Comparison of ENCODE assay signal across 9 cellular contexts in the genomic region with DNA sequence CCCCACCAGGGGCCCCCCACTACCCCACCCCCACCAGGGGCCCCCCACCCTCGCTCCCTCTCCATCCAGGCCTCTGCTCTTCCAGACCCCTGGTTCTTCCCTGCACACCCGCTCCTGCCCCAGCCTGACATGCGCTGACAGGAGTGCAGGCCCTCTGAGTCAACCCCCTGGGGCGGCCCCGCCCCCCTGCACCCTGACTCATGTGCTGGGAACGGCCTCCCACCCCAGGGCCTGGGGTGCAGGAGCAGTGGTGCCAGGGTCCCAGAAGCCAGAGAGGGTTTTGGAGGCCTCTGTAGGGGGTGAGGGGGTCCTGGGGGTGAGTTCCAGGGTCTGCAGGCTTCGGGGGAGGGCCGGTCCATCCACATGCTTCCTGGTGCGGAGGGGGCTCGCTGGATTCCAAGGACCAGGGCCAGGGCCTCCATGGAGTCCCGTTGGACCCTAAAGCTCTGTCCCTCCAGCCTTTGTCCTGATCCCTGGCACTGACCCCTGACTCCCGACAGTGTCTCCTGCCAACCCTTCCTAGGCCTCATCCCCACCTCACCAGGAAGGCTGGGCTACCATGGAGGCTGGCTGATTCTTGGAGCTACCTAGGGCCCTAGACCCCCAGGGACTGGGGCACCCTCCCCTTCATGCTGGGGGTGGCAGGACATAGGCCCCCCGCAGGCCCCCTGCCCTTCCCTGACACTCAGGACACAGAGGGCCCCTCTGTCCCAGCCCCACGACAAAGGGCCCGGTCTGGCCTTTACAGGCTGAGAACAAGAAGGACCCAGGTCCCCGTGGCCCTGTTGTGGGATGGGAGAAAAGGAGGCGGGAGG. TPM values are rescaled to one million over a fixed set of nuclear protein-coding genes. Genes with fewer than 3 reads are reported as not detected.
DNase-seq lines count a peak whose midpoint lies in the region; ATAC-seq and TF ChIP-seq lines count a peak whose summit lies in the region.
"Had no signal": no experiment of that assay in that cellular context is flagged by ENCODE, and none has a peak within 500 bp of the region (broad histone marks: within the 10 kb centered on the region; RNA-seq: fewer than 3 reads in every experiment).

No MANE protein-coding gene starts in this region.

- H3K9ac ChIP-seq in HUES48 (ENCODE audit: low read depth, low read length): 0 out of 2 replicates have a peak overlapping the region, but pooled peaks have one; percentile 40
- peak overlapping the region; percentile 69 for H3K9ac ChIP-seq in mammary epithelial cell (ENCODE audit: insufficient read depth, low read length)
- peak overlapping the region; percentile 91 for H3K9ac ChIP-seq in mucosa of stomach (ENCODE audit: low read length)

- peaks cover 0 to 11% (median 0%) of the 10 kb centered on the region in 3 donors for H3K4me1 Mint-ChIP-seq in CD8-positive, alpha-beta memory T cell

- WGBS in mammary epithelial cell (ENCODE audit: low coverage, missing lambda C conversion rate): no CpG with 5 or more reads among the region's 17 CpGs

- no peak overlapping the region for H3K27ac Mint-ChIP-seq in CD8-positive, alpha-beta memory T cell

- no peak for ATAC-seq in HG02852 (IDR thresholded peaks at IDR 0.05; ENCODE audit: unreplicated experiment)

- H3K4me3 Mint-ChIP-seq in CD8-positive, alpha-beta memory T cell: no peak overlapping the region

- H3K4me3 ChIP-seq in CD8-positive, alpha-beta memory T cell (ENCODE audit: low read length): no peak overlapping the region
- H3K4me3 ChIP-seq in HUES48 (ENCODE audit: low read depth, low read length): peak overlapping the region; percentile 63; the same call in 1 of the 2 replicates
- peak overlapping the region; percentile 51 to 75 (median 71) for H3K4me3 ChIP-seq in mammary epithelial cell (replicated peaks in 1 of 3; ENCODE audit: insufficient read depth in 1 of 3, low read depth in 2 of 3, low read length in 3 of 3)
- H3K4me3 ChIP-seq in mucosa of stomach (ENCODE audit: low read length): peak overlapping the region; percentile 71

- H3K27ac ChIP-seq in CD8-positive, alpha-beta memory T cell (ENCODE audit: low read depth, low read length): peak overlapping the region; percentile 76
- H3K27ac ChIP-seq in HUES48 (ENCODE audit: low read depth, low read length) (no peak overlapping the region), mammary epithelial cell (ENCODE audit: insufficient read depth, low read depth, low read length) (peak overlapping the region; percentile 85)

- no peaks in the 10 kb centered on the region for H3K27me3 ChIP-seq in CD8-positive, alpha-beta memory T cell (ENCODE audit: insufficient read depth, low read length, poor library complexity, severe bottlenecking)
- H3K27me3 ChIP-seq in HUES48 (ENCODE audit: control insufficient read depth, insufficient read depth, low read length) (no peaks in the 10 kb centered on the region), mammary epithelial cell (ENCODE audit: insufficient read depth, low read length) (no peaks in the 10 kb centered on the region), mucosa of stomach (ENCODE audit: control insufficient read depth, insufficient read depth, low read length) (peaks cover 4% of the 10 kb centered on the region)

- peaks cover 77% of the 10 kb centered on the region for H3K79me2 ChIP-seq in mammary epithelial cell (ENCODE audit: insufficient read depth, low read length)

- intact Hi-C loops in mammary epithelial cell (cut with micrococcal nuclease): loop anchor here (1.0 to 2.0 kb wide), 6 partner anchors 29 to 186 kb away; partner anchors contain the start of genes BET1L, PSMD13, RIC8A and RNH1

- no TSS peak for BruUV-seq in mammary epithelial cell (replicated peaks; lab: Mats Ljungman, UMichigan)

- no peaks in the 10 kb centered on the region for H3K9me3 ChIP-seq in CD8-positive, alpha-beta memory T cell (ENCODE audit: low read length)
- H3K9me3 ChIP-seq in HUES48 (ENCODE audit: control insufficient read depth, insufficient read depth, low read length) (no peaks in the 10 kb centered on the region), mammary epithelial cell (replicated peaks; ENCODE audit: insufficient read depth, low read length) (no peaks in the 10 kb centered on the region), mucosa of stomach (ENCODE audit: control insufficient read depth, low read length) (no peaks in the 10 kb centered on the region)

- H3K36me3 Mint-ChIP-seq in CD8-positive, alpha-beta memory T cell: no peaks in the 10 kb centered on the region

- H4K20me1 ChIP-seq in mammary epithelial cell (ENCODE audit: insufficient read depth, low read length): peaks cover 4% of the 10 kb centered on the region

- DNase-seq in CD8-positive, alpha-beta memory T cell: no peak
- DNase-seq in mammary epithelial cell: peak; percentile 92
- DNase-seq in NCI-H1694 (lab: John Stamatoyannopoulos, UW): no peak
- DNase-seq in NOMO-1 (lab: John Stamatoyannopoulos, UW; ENCODE audit: unreplicated experiment in 2 of 2): no peak
- no peak for DNase-seq in NCI-H510A (lab: John Stamatoyannopoulos, UW)
- DNase-seq: NK-92 treated with Interleukin-12 subunit alpha and Interleukin-12 subunit beta, amount 100 ng/mL, for 24 hours had no signal

- H3K4me1 ChIP-seq in CD8-positive, alpha-beta memory T cell (ENCODE audit: insufficient read depth, low read length): peaks cover 4% of the 10 kb centered on the region
- H3K4me1 ChIP-seq in HUES48 (ENCODE audit: control insufficient read depth, insufficient read depth, low read length): peaks cover 5% of the 10 kb centered on the region
- H3K4me1 ChIP-seq in mammary epithelial cell (ENCODE audit: insufficient read depth, low read length): peaks cover 36% of the 10 kb centered on the region
- H3K4me1 ChIP-seq in mucosa of stomach (ENCODE audit: control insufficient read depth, insufficient read depth, low read length): peaks cover 28% of the 10 kb centered on the region

- H3K27me3 Mint-ChIP-seq in CD8-positive, alpha-beta memory T cell: peaks cover 0 to 2% of the 10 kb centered on the region in 2 donors

- no peak overlapping the region for H2AFZ ChIP-seq in mammary epithelial cell (ENCODE audit: low read depth, low read length)

- POLR2A ChIA-PET in CD8-positive, alpha-beta memory T cell (lab: Charles Lee): interaction anchor here (0.5 kb wide), 1 partner anchor 12 kb away, joined by 3 read pairs; no protein-coding TSS in a partner anchor

- peak overlapping the region; percentile 96 for H3K4me2 ChIP-seq in mammary epithelial cell (ENCODE audit: insufficient read depth, low read depth, low read length)

- CTCF ChIA-PET in CD8-positive, alpha-beta memory T cell (lab: Charles Lee): interaction anchor here (0.9 to 1.6 kb wide), 2 partner anchors 13 to 34 kb away, joined by 3 to 4 read pairs; no protein-coding TSS in a partner anchor
- CTCF ChIA-PET in mammary epithelial cell (lab: Charles Lee; ENCODE audit: low non-redundant PET): no interaction called here

- no peak for TF ChIP-seq CTCF in mammary epithelial cell (conservative IDR thresholded peaks at IDR 0.05 in 1 of 2, IDR thresholded peaks at IDR 0.05 in 1 of 2; ENCODE audit: extremely low read depth in 1 of 2, insufficient read depth in 1 of 2, low read depth in 1 of 2, low read length in 2 of 2)

- H3K36me3 ChIP-seq in CD8-positive, alpha-beta memory T cell (ENCODE audit: insufficient read depth, low read length): no peaks in the 10 kb centered on the region
- H3K36me3 ChIP-seq in HUES48 (ENCODE audit: control insufficient read depth, insufficient read depth, low read length) (peaks cover 9% of the 10 kb centered on the region; the same call in 1 of the 2 replicates), mammary epithelial cell (ENCODE audit: insufficient read depth, low read length) (no peaks in the 10 kb centered on the region), mucosa of stomach (ENCODE audit: control insufficient read depth, insufficient read depth, low read length) (no peaks in the 10 kb centered on the region)

- dilution Hi-C loops in mammary epithelial cell (cut with HindIII; ENCODE audit: low sequenced_read_pairs): no loop called here

- in situ Hi-C loops in mammary epithelial cell (cut with MboI; ENCODE audit: low sequenced_read_pairs in 2 of 2): no loop called here

- no peaks in the 10 kb centered on the region for H3K9me3 Mint-ChIP-seq in CD8-positive, alpha-beta memory T cell

RNA-seq across cellular contexts. Expression of gene PKP3, which starts 0.6 kb away (rescaled TPM):
- not detected for total RNA-seq in CD8-positive, alpha-beta memory T cell
- 1.1 TPM for polyA plus RNA-seq in CD8-positive, alpha-beta memory T cell
- total RNA-seq in mammary epithelial cell: 100 to 1,000 TPM; 248 to 274 TPM
- polyA plus RNA-seq in mammary epithelial cell: 149 TPM
- 62.8 TPM for polyA minus RNA-seq in mammary epithelial cell

RNA-seq across cellular contexts. Expression of gene SIGIRR, which starts 21.4 kb away (rescaled TPM):
- 10 to 100 TPM; 54.2 to 59.4 TPM for total RNA-seq in CD8-positive, alpha-beta memory T cell
- 267 TPM for polyA plus RNA-seq in CD8-positive, alpha-beta memory T cell
- 1 to 10 TPM; 1.8 to 5.4 TPM for total RNA-seq in mammary epithelial cell
- polyA plus RNA-seq in mammary epithelial cell: 1.6 TPM
- polyA minus RNA-seq in mammary epithelial cell: not detected

RNA-seq across cellular contexts. Expression of gene B4GALNT4, which starts 24.1 kb away (rescaled TPM):
- total RNA-seq in CD8-positive, alpha-beta memory T cell: under 1 TPM; 0.47 to 0.81 TPM
- polyA plus RNA-seq in CD8-positive, alpha-beta memory T cell: 0.31 TPM
- total RNA-seq in mammary epithelial cell: 10 to 100 TPM in 1 of 2 donors, 1 to 10 TPM in 1; 1.5 to 16.2 TPM
- 7.6 TPM for polyA plus RNA-seq in mammary epithelial cell
- 5.0 TPM for polyA minus RNA-seq in mammary epithelial cell

RNA-seq across cellular contexts. Expression of gene ANO9, which starts 48.4 kb away (rescaled TPM):
- 10 to 100 TPM; 25.3 to 26.4 TPM for total RNA-seq in CD8-positive, alpha-beta memory T cell
- polyA plus RNA-seq in CD8-positive, alpha-beta memory T cell: 12.2 TPM
- total RNA-seq in mammary epithelial cell: 10 to 100 TPM; 11.3 to 31.2 TPM
- polyA plus RNA-seq in mammary epithelial cell: 16.6 TPM
- polyA minus RNA-seq in mammary epithelial cell: 12.6 TPM

RNA-seq across cellular contexts. Expression of gene PTDSS2, which starts 56.7 kb away (rescaled TPM):
- total RNA-seq in CD8-positive, alpha-beta memory T cell: 10 to 100 TPM; 26.2 to 28.4 TPM
- 11.5 TPM for polyA plus RNA-seq in CD8-positive, alpha-beta memory T cell
- 10 to 100 TPM; 30.8 to 34.5 TPM for total RNA-seq in mammary epithelial cell
- 32.6 TPM for polyA plus RNA-seq in mammary epithelial cell
- 41.4 TPM for polyA minus RNA-seq in mammary epithelial cell

Comparison
In these comparisons a context has a peak if more than half of its experiments do, and no peak if none do; other contexts are left out.
1. H3K9ac ChIP-seq: peak in every context shown above with its lines; median percentile 91 in mucosa of stomach; 69 in mammary epithelial cell; 40 in HUES48.
2. RNA of gene PKP3, which starts 0.6 kb away (total RNA-seq): 248 to 274 TPM in mammary epithelial cell; not detected in CD8-positive, alpha-beta memory T cell; every median in the first group is over 100 times any median in the second.
3. RNA of gene SIGIRR, which starts 21.4 kb away (total RNA-seq): 54.2 to 59.4 TPM in CD8-positive, alpha-beta memory T cell; 1.8 to 5.4 TPM in mammary epithelial cell; every median in the first group is over 4 times any median in the second.